1 cellular context compared by ENCODE assay signal in genomic region chrX:57121162-57121741, GRCh38.
TF ChIP-seq lines count a peak whose summit lies in the region.

Gene SPIN2B (minus strand): TSS chrX:57121548.

TF ChIP-seq in HepG2, 621 proteins besides CTCF, POLR2A, EP300 and RAD21 (continued from another document):
- TF ChIP-seq ZNF414 (CRISPR knock-in tag; IDR thresholded peaks at IDR 0.05): peak; percentile 37; the same call in 1 of the 2 replicates
- peak; percentile 37; the same call in 1 of the 2 replicates for TF ChIP-seq ZNF788 (CRISPR knock-in tag; IDR thresholded peaks at IDR 0.05; ENCODE audit: borderline replicate concordance)
- TF ChIP-seq ZNF816 (CRISPR knock-in tag; IDR thresholded peaks at IDR 0.05; ENCODE audit: borderline replicate concordance): peak; percentile 28; the same call in 1 of the 2 replicates
- TF ChIP-seq IKZF1 (IDR thresholded peaks at IDR 0.05): no peak
- TF ChIP-seq ZNF574 (CRISPR knock-in tag; IDR thresholded peaks at IDR 0.05): 0 out of 2 replicates have a peak, but pooled peaks have one; percentile 63
- TF ChIP-seq ZGPAT (CRISPR knock-in tag; IDR thresholded peaks at IDR 0.05): peak; percentile 24; the same call in 1 of the 2 replicates
- no peak for TF ChIP-seq ZNF232 (CRISPR knock-in tag; IDR thresholded peaks at IDR 0.05; ENCODE audit: borderline replicate concordance)
- peak; percentile 97; the same call in 1 of the 2 replicates for TF ChIP-seq ZNF576 (CRISPR knock-in tag; IDR thresholded peaks at IDR 0.05)
- no peak for TF ChIP-seq PBX3 (CRISPR knock-in tag; IDR thresholded peaks at IDR 0.05; ENCODE audit: borderline replicate concordance)
- no peak for TF ChIP-seq SYNCRIP (IDR thresholded peaks at IDR 0.05; ENCODE audit: insufficient read depth, low read depth, low read length)
- TF ChIP-seq ZFY (CRISPR knock-in tag; IDR thresholded peaks at IDR 0.05): peak; percentile 74
